16 cellular contexts compared by ENCODE assay signal in the genomic region with DNA sequence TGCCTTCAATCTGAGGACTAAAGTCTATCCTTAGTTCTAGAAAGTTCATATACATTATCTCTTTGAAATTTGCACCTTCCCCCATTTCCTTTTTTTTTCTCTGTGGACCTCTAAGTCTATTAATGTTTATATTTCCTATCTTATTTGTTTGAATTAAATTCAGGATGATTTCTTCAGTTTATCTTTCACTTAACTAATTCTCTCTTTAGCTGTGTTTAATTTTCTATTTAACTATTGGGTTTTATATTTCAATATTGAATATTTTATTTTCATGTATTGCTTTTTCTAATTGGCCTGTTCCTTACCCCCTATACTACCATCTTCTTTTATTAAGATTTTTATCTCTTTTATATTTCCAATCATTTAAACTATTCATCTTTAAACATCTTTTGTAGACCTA. TPM values are rescaled to one million over a fixed set of nuclear protein-coding genes. Genes with fewer than 3 reads are reported as not detected.
DNase-seq lines count a peak whose midpoint lies in the region; ATAC-seq and TF ChIP-seq lines count a peak whose summit lies in the region.
"Had no signal": no experiment of that assay in that cellular context is flagged by ENCODE, and none has a peak within 500 bp of the region (broad histone marks: within the 10 kb centered on the region; RNA-seq: fewer than 3 reads in every experiment).

No MANE protein-coding gene starts in this region.

- ATAC-seq in T-cell (replicated peaks in 1 of 4) = no peak
- no peak for ATAC-seq in effector memory CD8-positive, alpha-beta T cell (replicated peaks)
- ATAC-seq: HCT116, HepG2, K562 had no signal

- no peak overlapping the region for H3K4me3 ChIP-seq in CD8-positive, alpha-beta memory T cell (ENCODE audit: low read length)
- peak overlapping the region in 1 of 2 experiments; percentile 33 for H3K4me3 ChIP-seq in neutrophil (ENCODE audit: low read depth in 1 of 2, low read length in 1 of 2)
- no peak overlapping the region for H3K4me3 ChIP-seq in ascending aorta
- H3K4me3 ChIP-seq: K562, PC-9 had no signal

- peaks cover 0 to 16% (median 7%) of the 10 kb centered on the region in 3 donors for H3K36me3 Mint-ChIP-seq in CD8-positive, alpha-beta memory T cell
- H3K36me3 Mint-ChIP-seq in T-cell = peaks cover 3% of the 10 kb centered on the region
- peaks cover 12% of the 10 kb centered on the region for H3K36me3 Mint-ChIP-seq in effector memory CD8-positive, alpha-beta T cell (ENCODE audit: insufficient read depth)

- DNase-seq in CD8-positive, alpha-beta memory T cell = no peak
- DNase-seq in T-cell = no peak
- no peak for DNase-seq in effector memory CD8-positive, alpha-beta T cell
- no peak for DNase-seq in ascending aorta (ENCODE audit: low spot score in 2 of 2)
- DNase-seq in HuH-7.5 (ENCODE audit: low spot score) = no peak
- DNase-seq in NCI-H1436 (lab: John Stamatoyannopoulos, UW) = no peak
- DNase-seq: NCI-H1694, NCI-H2029 treated with DMSO at 0.1 percent for 48 hours, NCI-H2227 treated with DMSO at 0.1 percent for 48 hours, NCI-H526 treated with DMSO at 0.1 percent for 48 hours, PC-9, SHP77 had no signal

- TF ChIP-seq CTCF in neutrophil (IDR thresholded peaks at IDR 0.05) (no peak), ascending aorta (IDR thresholded peaks at IDR 0.05) (no peak)

- intact Hi-C loops in ascending aorta (cut with DNase I) = no loop called here

- H3K4me3 Mint-ChIP-seq in CD8-positive, alpha-beta memory T cell = peak overlapping the region in 1 of 7 donors; percentile 55
- H3K4me3 Mint-ChIP-seq in T-cell = no peak overlapping the region
- H3K4me3 Mint-ChIP-seq in effector memory CD8-positive, alpha-beta T cell = peak overlapping the region; percentile 16 to 60

- POLR2A ChIA-PET in CD8-positive, alpha-beta memory T cell (lab: Charles Lee) = no interaction called here
- POLR2A ChIA-PET in T-cell (lab: Charles Lee) = no interaction called here

- H3K4me1 ChIP-seq in CD8-positive, alpha-beta memory T cell (ENCODE audit: insufficient read depth, low read length) = peaks cover 22% of the 10 kb centered on the region
- H3K4me1 ChIP-seq in neutrophil (ENCODE audit: control insufficient read depth in 1 of 2, insufficient read depth in 1 of 2, low read depth in 1 of 2, low read length in 1 of 2) (peaks cover 100% of the 10 kb centered on the region in 2 experiments), ascending aorta (peaks cover 14 to 63% of the 10 kb centered on the region in 2 donors)

- CTCF ChIA-PET in CD8-positive, alpha-beta memory T cell (lab: Charles Lee) = no interaction called here
- CTCF ChIA-PET in T-cell (lab: Charles Lee) = no interaction called here

- no peaks in the 10 kb centered on the region for H3K27me3 ChIP-seq in CD8-positive, alpha-beta memory T cell (ENCODE audit: insufficient read depth, low read length, poor library complexity, severe bottlenecking)
- no peaks in the 10 kb centered on the region for H3K27me3 ChIP-seq in neutrophil
- H3K27me3 ChIP-seq in ascending aorta = no peaks in the 10 kb centered on the region

- H3K27ac ChIP-seq in CD8-positive, alpha-beta memory T cell (ENCODE audit: low read depth, low read length) = no peak overlapping the region
- H3K27ac ChIP-seq in neutrophil (peak overlapping the region; percentile 86), ascending aorta (peak overlapping the region in 1 of 2 donors; percentile 96)
- H3K27ac ChIP-seq: PC-9 had no signal

- H3K9me3 Mint-ChIP-seq in CD8-positive, alpha-beta memory T cell = peaks cover 8 to 18% (median 11%) of the 10 kb centered on the region in 5 donors
- H3K9me3 Mint-ChIP-seq in T-cell = peaks cover 7 to 15% (median 13%) of the 10 kb centered on the region in 3 donors
- H3K9me3 Mint-ChIP-seq in effector memory CD8-positive, alpha-beta T cell = peaks cover 1 to 11% of the 10 kb centered on the region in 2 donors

- peak overlapping the region in 6 of 8 donors; percentile 21 to 95 (median 82) for H3K27ac Mint-ChIP-seq in CD8-positive, alpha-beta memory T cell
- peak overlapping the region; percentile 53 to 84 for H3K27ac Mint-ChIP-seq in T-cell
- H3K27ac Mint-ChIP-seq in effector memory CD8-positive, alpha-beta T cell = peak overlapping the region; percentile 92 to 95

- H3K27me3 Mint-ChIP-seq in CD8-positive, alpha-beta memory T cell = peaks cover 0 to 10% of the 10 kb centered on the region in 2 donors
- no peaks in the 10 kb centered on the region for H3K27me3 Mint-ChIP-seq in T-cell
- H3K27me3 Mint-ChIP-seq in effector memory CD8-positive, alpha-beta T cell = peaks cover 0 to 5% of the 10 kb centered on the region in 2 donors

- H3K9me3 ChIP-seq in CD8-positive, alpha-beta memory T cell (ENCODE audit: low read length) = peaks cover 5% of the 10 kb centered on the region
- H3K9me3 ChIP-seq in neutrophil (no peaks in the 10 kb centered on the region), ascending aorta (peaks cover 0 to 6% of the 10 kb centered on the region in 2 donors)

- H3K36me3 ChIP-seq in CD8-positive, alpha-beta memory T cell (ENCODE audit: insufficient read depth, low read length) = no peaks in the 10 kb centered on the region
- H3K36me3 ChIP-seq in neutrophil = peaks cover 7% of the 10 kb centered on the region
- no peaks in the 10 kb centered on the region for H3K36me3 ChIP-seq in ascending aorta

- peaks cover 60 to 97% (median 85%) of the 10 kb centered on the region in 3 donors for H3K4me1 Mint-ChIP-seq in CD8-positive, alpha-beta memory T cell
- peaks cover 33 to 94% (median 68%) of the 10 kb centered on the region in 3 donors for H3K4me1 Mint-ChIP-seq in T-cell
- H3K4me1 Mint-ChIP-seq in effector memory CD8-positive, alpha-beta T cell (ENCODE audit: low read depth in 2 of 2) = peaks cover 70% of the 10 kb centered on the region in 2 donors

RNA-seq across cellular contexts. Expression of a gene that starts 9.5 kb away (rescaled TPM):
- total RNA-seq in CD8-positive, alpha-beta memory T cell = 1 to 10 TPM; 4.9 to 5.0 TPM
- polyA plus RNA-seq in CD8-positive, alpha-beta memory T cell = 61.1 TPM
- total RNA-seq in T-cell (10 to 100 TPM; 12.4 to 58.2 (median 27.3) TPM), ascending aorta (134 TPM)

Comparison
In these comparisons a context has a peak if more than half of its experiments do, and no peak if none do; other contexts are left out.
1. H3K4me3 Mint-ChIP-seq: peak in effector memory CD8-positive, alpha-beta T cell (2 of 2); none in T-cell (0 of 3).
2. Peak in every context shown above with its lines, with median percentiles within 50 percentile points of each other: H3K27ac Mint-ChIP-seq.